In genomic region chr14:101706509-101707284, GRCh38 we compare ENCODE assay signal across 1 cellular context.
A peak's percentile ranks its signal among the peaks of the same experiment; 100 is the strongest.
TF ChIP-seq lines count a peak whose summit lies in the region.

No MANE protein-coding gene starts in this region.

TF ChIP-seq in HepG2, 621 proteins besides CTCF, POLR2A, EP300 and RAD21 (continued from another document and continues in another):
- TF ChIP-seq AGO1 (IDR thresholded peaks at IDR 0.05; ENCODE audit: low read depth, low read length, poor library complexity, severe bottlenecking): no peak
- no peak for TF ChIP-seq MTF1 (CRISPR knock-in tag; IDR thresholded peaks at IDR 0.05)
- no peak for TF ChIP-seq TAF15 (IDR thresholded peaks at IDR 0.05; ENCODE audit: low read depth, low read length, poor library complexity, severe bottlenecking)
- no peak for TF ChIP-seq SMC3 (IDR thresholded peaks at IDR 0.05; ENCODE audit: low read length)
- TF ChIP-seq ZHX2 (IDR thresholded peaks at IDR 0.05; ENCODE audit: low read depth): no peak
- no peak for TF ChIP-seq ZHX2 (CRISPR knock-in tag; IDR thresholded peaks at IDR 0.05; ENCODE audit: borderline replicate concordance)
- TF ChIP-seq LCORL (IDR thresholded peaks at IDR 0.05): no peak
- TF ChIP-seq LCORL (CRISPR knock-in tag; IDR thresholded peaks at IDR 0.05): peak; percentile 55
- TF ChIP-seq ZNF574 (CRISPR knock-in tag; IDR thresholded peaks at IDR 0.05): no peak; the same call in 1 of the 2 replicates
- 0 out of 2 replicates have a peak, but pooled peaks have one; percentile 50 for TF ChIP-seq ZNF430 (CRISPR knock-in tag; IDR thresholded peaks at IDR 0.05)
- TF ChIP-seq ZNF678 (CRISPR knock-in tag; IDR thresholded peaks at IDR 0.05): no peak
- TF ChIP-seq ZNF205 (CRISPR knock-in tag; IDR thresholded peaks at IDR 0.05): no peak
- TF ChIP-seq ZNF747 (CRISPR knock-in tag; IDR thresholded peaks at IDR 0.05; ENCODE audit: borderline replicate concordance): no peak
- no peak for TF ChIP-seq ARNT (IDR thresholded peaks at IDR 0.05)
- TF ChIP-seq PRDM10 (CRISPR knock-in tag; IDR thresholded peaks at IDR 0.05; ENCODE audit: low read depth): no peak
- TF ChIP-seq CENPBD1 (CRISPR knock-in tag; IDR thresholded peaks at IDR 0.05; ENCODE audit: borderline replicate concordance, low read depth): no peak
- no peak for TF ChIP-seq ZSCAN21 (CRISPR knock-in tag; IDR thresholded peaks at IDR 0.05; ENCODE audit: borderline replicate concordance)
- no peak for TF ChIP-seq ZNF468 (CRISPR knock-in tag; IDR thresholded peaks at IDR 0.05)
- TF ChIP-seq HOMEZ (CRISPR knock-in tag; IDR thresholded peaks at IDR 0.05; ENCODE audit: low read depth): no peak
- no peak for TF ChIP-seq PRPF4 (IDR thresholded peaks at IDR 0.05; ENCODE audit: low read depth, low read length, poor library complexity, severe bottlenecking)
- no peak for TF ChIP-seq ZNF816 (CRISPR knock-in tag; IDR thresholded peaks at IDR 0.05; ENCODE audit: borderline replicate concordance)
- TF ChIP-seq KDM1A (CRISPR knock-in tag; IDR thresholded peaks at IDR 0.05): no peak
- peak; percentile 31; the same call in 1 of the 2 replicates for TF ChIP-seq MIER3 (CRISPR knock-in tag; IDR thresholded peaks at IDR 0.05; ENCODE audit: borderline replicate concordance)
- TF ChIP-seq ADNP (CRISPR knock-in tag; IDR thresholded peaks at IDR 0.05): peak; percentile 45; the same call in 1 of the 2 replicates
- TF ChIP-seq PAWR (CRISPR knock-in tag; IDR thresholded peaks at IDR 0.05; ENCODE audit: borderline replicate concordance): no peak
- no peak for TF ChIP-seq ZSCAN9 (CRISPR knock-in tag; IDR thresholded peaks at IDR 0.05; ENCODE audit: borderline replicate concordance)
- peak; percentile 72 to 89 for TF ChIP-seq NR2F1 (CRISPR knock-in tag; IDR thresholded peaks at IDR 0.05)
- no peak for TF ChIP-seq GTF3A (CRISPR knock-in tag; conservative IDR thresholded peaks at IDR 0.05)
- TF ChIP-seq AFF4 (CRISPR knock-in tag; IDR thresholded peaks at IDR 0.05): no peak
- no peak for TF ChIP-seq ZNF563 (CRISPR knock-in tag; IDR thresholded peaks at IDR 0.05)
- TF ChIP-seq PRDM4 (CRISPR knock-in tag; IDR thresholded peaks at IDR 0.05; ENCODE audit: borderline replicate concordance): no peak
- no peak for TF ChIP-seq HOXD1 (CRISPR knock-in tag; IDR thresholded peaks at IDR 0.05)
- TF ChIP-seq ZGPAT (CRISPR knock-in tag; IDR thresholded peaks at IDR 0.05): peak; percentile 62
- TF ChIP-seq ISL2 (CRISPR knock-in tag; IDR thresholded peaks at IDR 0.05): no peak
- TF ChIP-seq PCBP2 (optimal IDR thresholded peaks at IDR 0.05; ENCODE audit: low read depth, low read length, poor library complexity, severe bottlenecking): no peak
- no peak for TF ChIP-seq CAMTA2 (CRISPR knock-in tag; IDR thresholded peaks at IDR 0.05; ENCODE audit: borderline replicate concordance)
- no peak for TF ChIP-seq SMARCE1 (IDR thresholded peaks at IDR 0.05; ENCODE audit: borderline replicate concordance)
- TF ChIP-seq TOE1 (CRISPR knock-in tag; IDR thresholded peaks at IDR 0.05): no peak
- TF ChIP-seq MED8 (CRISPR knock-in tag; IDR thresholded peaks at IDR 0.05; ENCODE audit: insufficient replicate concordance): no peak
- TF ChIP-seq ZNF446 (CRISPR knock-in tag; IDR thresholded peaks at IDR 0.05): no peak
